ENCODE assay signal across 15 cellular contexts in the genomic region with DNA sequence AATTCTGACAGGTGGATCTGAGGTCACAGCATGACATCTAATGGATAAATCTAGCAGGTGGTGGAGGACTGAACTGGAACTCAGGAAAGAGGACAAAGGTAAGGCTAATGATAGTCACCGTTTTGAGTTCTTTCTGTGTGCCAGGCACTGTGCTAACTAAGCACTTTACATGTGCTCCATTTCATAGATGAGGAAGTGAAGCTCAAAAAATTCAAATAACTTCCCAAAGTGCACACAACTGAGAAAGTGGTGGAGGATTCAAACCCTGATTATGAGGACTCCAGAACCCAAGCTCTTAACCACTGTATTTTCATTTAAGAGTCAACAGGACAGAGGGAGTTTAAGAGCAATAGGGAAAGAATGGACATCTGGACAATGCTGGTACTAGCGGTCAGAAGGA. TPM values are rescaled to one million over a fixed set of nuclear protein-coding genes. Genes with fewer than 3 reads are reported as not detected.
"Had no signal": no experiment of that assay in that cellular context is flagged by ENCODE, and none has a peak within 500 bp of the region (broad histone marks: within the 10 kb centered on the region; RNA-seq: fewer than 3 reads in every experiment).

No MANE protein-coding gene starts in this region.

- H3K9me3 Mint-ChIP-seq: activated naive CD8-positive, alpha-beta T cell treated with anti-CD3 and anti-CD28 coated beads, Interleukin-2, amount 50 U/mL, for 24 hours; activated T-helper 1 cell treated with anti-CD3 and anti-CD28 coated beads, Interleukin-12 subunit alpha, Interleukin-12 subunit beta, Interleukin-2, Interleukin-4 antibody, amounts not matched to agents 30 ng/mL and 10 ng/mL and 1 ng/mL, durations not matched to agents 14 hours and 24 hours and 36 hours; natural killer cell; stimulated activated effector memory CD8-positive, alpha-beta T cell treated with anti-CD3 and anti-CD28 coated beads, Interleukin-12 subunit alpha, Interleukin-12 subunit beta, amount 100 ng/mL, for 72 hours had no signal

- H3K36me3 Mint-ChIP-seq: natural killer cell; stimulated activated effector memory CD8-positive, alpha-beta T cell treated with anti-CD3 and anti-CD28 coated beads, Interleukin-12 subunit alpha, Interleukin-12 subunit beta, amount 100 ng/mL, for 72 hours had no signal

- H3K36me3 ChIP-seq: ascending aorta, heart left ventricle, right atrium auricular region, tibial artery, uterus had no signal

- FAIRE-seq: small intestine had no signal

- ATAC-seq: activated naive CD8-positive, alpha-beta T cell treated with anti-CD3 and anti-CD28 coated beads, Interleukin-2, amount 50 U/mL, for 24 hours; natural killer cell; stimulated activated effector memory CD8-positive, alpha-beta T cell treated with anti-CD3 and anti-CD28 coated beads, Interleukin-12 subunit alpha, Interleukin-12 subunit beta, amount 100 ng/mL, for 72 hours had no signal

- H3K4me3 Mint-ChIP-seq: activated naive CD8-positive, alpha-beta T cell treated with anti-CD3 and anti-CD28 coated beads, Interleukin-2, amount 50 U/mL, for 24 hours; activated T-helper 1 cell treated with anti-CD3 and anti-CD28 coated beads, Interleukin-12 subunit alpha, Interleukin-12 subunit beta, Interleukin-2, Interleukin-4 antibody, amounts not matched to agents 30 ng/mL and 10 ng/mL and 1 ng/mL, durations not matched to agents 14 hours and 24 hours and 36 hours; natural killer cell; stimulated activated effector memory CD8-positive, alpha-beta T cell treated with anti-CD3 and anti-CD28 coated beads, Interleukin-12 subunit alpha, Interleukin-12 subunit beta, amount 100 ng/mL, for 72 hours had no signal

- H3K27ac Mint-ChIP-seq: activated naive CD8-positive, alpha-beta T cell treated with anti-CD3 and anti-CD28 coated beads, Interleukin-2, amount 50 U/mL, for 24 hours; activated T-helper 1 cell treated with anti-CD3 and anti-CD28 coated beads, Interleukin-12 subunit alpha, Interleukin-12 subunit beta, Interleukin-2, Interleukin-4 antibody, amounts not matched to agents 30 ng/mL and 10 ng/mL and 1 ng/mL, durations not matched to agents 14 hours and 24 hours and 36 hours; natural killer cell; stimulated activated effector memory CD8-positive, alpha-beta T cell treated with anti-CD3 and anti-CD28 coated beads, Interleukin-12 subunit alpha, Interleukin-12 subunit beta, amount 100 ng/mL, for 72 hours had no signal

- H3K27me3 ChIP-seq: ascending aorta, right atrium auricular region, uterus had no signal

- H3K27ac ChIP-seq: ascending aorta, right atrium auricular region, tibial artery, uterus had no signal

- H3K4me1 ChIP-seq: uterus had no signal

- H3K9me3 ChIP-seq: ascending aorta, heart left ventricle, mucosa of descending colon, right atrium auricular region, tibial artery, uterus had no signal

- H3K4me3 ChIP-seq: ascending aorta, heart left ventricle, mucosa of descending colon, right atrium auricular region, tibial artery, uterus had no signal

- H3K4me1 Mint-ChIP-seq: natural killer cell had no signal

- DNase-seq: activated CD4-positive, alpha-beta T cell treated with anti-CD3 and anti-CD28 coated beads for 1 hour; activated CD4-positive, alpha-beta T cell treated with anti-CD3 and anti-CD28 coated beads, Interleukin-2, amount 50 U/mL, for 48 hours; activated naive CD4-positive, alpha-beta T cell; activated naive CD8-positive, alpha-beta T cell treated with anti-CD3 and anti-CD28 coated beads, Interleukin-2, amount 50 U/mL, for 24 hours; foreskin melanocyte; natural killer cell; small intestine; uterus had no signal

RNA-seq across cellular contexts. Expression of gene PCDH1, which starts 38.3 kb away (rescaled TPM):
- total RNA-seq: activated T-helper 1 cell treated with anti-CD3 and anti-CD28 coated beads, Interleukin-12 subunit alpha, Interleukin-12 subunit beta, Interleukin-2, Interleukin-4 antibody, amounts not matched to agents 30 ng/mL and 10 ng/mL and 1 ng/mL, durations not matched to agents 14 hours and 24 hours and 36 hours had no signal
